24 cellular contexts compared by ENCODE assay signal in the genomic region with DNA sequence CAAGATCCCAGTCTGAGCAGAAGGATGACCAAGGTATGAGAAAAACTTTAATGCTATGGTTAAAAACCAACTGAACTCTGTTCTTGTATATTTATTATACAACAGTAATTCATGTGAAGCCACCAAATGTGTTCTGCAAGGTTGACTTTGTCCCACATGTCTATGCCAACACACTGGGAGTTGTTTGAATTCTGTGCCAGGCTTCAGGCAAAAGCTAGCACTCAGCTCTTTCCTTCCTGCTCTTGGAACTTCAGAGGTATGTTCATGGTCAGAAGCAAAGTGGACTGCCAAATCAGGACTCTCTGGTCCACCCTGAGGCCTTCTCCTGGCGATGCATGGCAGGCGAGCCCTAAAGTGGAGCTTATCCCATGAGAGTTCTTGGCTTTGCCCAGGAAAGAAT.
DNase-seq lines count a peak whose midpoint lies in the region; ATAC-seq, FAIRE-seq and TF ChIP-seq lines count a peak whose summit lies in the region.
"Had no signal": no experiment of that assay in that cellular context is flagged by ENCODE, and none has a peak within 500 bp of the region (broad histone marks: within the 10 kb centered on the region; RNA-seq: fewer than 3 reads in every experiment).

No MANE protein-coding gene starts in this region.

- H4K5ac ChIP-seq in mesendoderm (ENCODE audit: low read length) = no peak overlapping the region

- H3K4me2 ChIP-seq in HepG2 (ENCODE audit: low read depth, low read length) (no peak overlapping the region), mesendoderm (ENCODE audit: low read length) (no peak overlapping the region)
- H3K4me2 ChIP-seq: A549, BLaER1 had no signal

- no peak overlapping the region for H2BK15ac ChIP-seq in mesendoderm (replicated peaks; ENCODE audit: low read depth)

- no peak overlapping the region for H2AFZ ChIP-seq in HepG2 (ENCODE audit: low read length)

- in situ Hi-C loops in HepG2 (cut with HindIII; ENCODE audit: extremely low pct_ligation_motif_present, low pct_unique_long_range_greater_than_20kb) = no loop called here

- intact Hi-C loops in HepG2 (cut with micrococcal nuclease; ENCODE audit: unreplicated experiment) (no loop called here), right lobe of liver (cut with DNase I) (no loop called here)

- H3K9ac ChIP-seq in liver (ENCODE audit: low read depth in 1 of 2, low read length in 2 of 2) (no peak overlapping the region), HepG2 (ENCODE audit: insufficient read depth, low read depth, low read length) (no peak overlapping the region), mesendoderm (ENCODE audit: low read length) (no peak overlapping the region)
- H3K9ac ChIP-seq: BLaER1 had no signal

- H3K56ac ChIP-seq in mesendoderm (ENCODE audit: low read length) = no peak overlapping the region

- DNase-seq in HepG2 (ENCODE audit: low spot score) (no peak), right lobe of liver (peak in 1 of 3 donors; percentile 55), mesendoderm (no peak), HT-29 (ENCODE audit: low spot score) (no peak)
- DNase-seq: BE2C; C1 segment of cervical spinal cord; CD4-positive, alpha-beta memory T cell; CD4-positive, CD25-positive, alpha-beta regulatory T cell; CD8-positive, alpha-beta memory T cell; COR-L47; DMS 273 treated with DMSO at 0.1 percent for 48 hours; DMS153; DMS53; DMS79; DND-41; EL; GDM1 had no signal

- H3K4me3 ChIP-seq in liver (ENCODE audit: low read depth in 1 of 3, low read length in 3 of 3) (no peak overlapping the region), HepG2 (replicated peaks in 1 of 3; ENCODE audit: insufficient read depth in 1 of 3, low read depth in 2 of 3, low read length in 3 of 3) (no peak overlapping the region), right lobe of liver (no peak overlapping the region), mesendoderm (ENCODE audit: low read length) (no peak overlapping the region)
- H3K4me3 ChIP-seq: A549, BLaER1, GM12878 had no signal

- no peak overlapping the region for H3K4ac ChIP-seq in mesendoderm (ENCODE audit: low read depth, low read length)

- H2AK5ac ChIP-seq in mesendoderm (ENCODE audit: low read length) = no peak overlapping the region

- no peak overlapping the region for H4K8ac ChIP-seq in mesendoderm (ENCODE audit: low read depth, low read length)

- H3K79me1 ChIP-seq in mesendoderm (ENCODE audit: low read length) = no peaks in the 10 kb centered on the region

- H3K18ac ChIP-seq in mesendoderm (ENCODE audit: low read length) = no peak overlapping the region

- H4K20me1 ChIP-seq in HepG2 (ENCODE audit: insufficient read depth, low read length) = no peaks in the 10 kb centered on the region
- H4K20me1 ChIP-seq: BLaER1 had no signal

- H3K36me3 ChIP-seq in liver (ENCODE audit: control insufficient read depth in 4 of 4, insufficient read depth in 3 of 4, low read depth in 1 of 4, low read length in 3 of 4) = no peaks in the 10 kb centered on the region
- no peaks in the 10 kb centered on the region for H3K36me3 ChIP-seq in HepG2 (replicated peaks in 1 of 2; ENCODE audit: control insufficient read depth in 1 of 2, insufficient read depth in 2 of 2, low read length in 2 of 2)
- no peaks in the 10 kb centered on the region for H3K36me3 ChIP-seq in right lobe of liver
- H3K36me3 ChIP-seq in mesendoderm (ENCODE audit: control insufficient read depth, insufficient read depth, low read length) = no peaks in the 10 kb centered on the region
- H3K36me3 ChIP-seq: BE2C, BLaER1 had no signal

- H3K79me2 ChIP-seq in HepG2 (ENCODE audit: insufficient read depth, low read length) = no peaks in the 10 kb centered on the region
- no peaks in the 10 kb centered on the region for H3K79me2 ChIP-seq in mesendoderm (ENCODE audit: control insufficient read depth, insufficient read depth, low read length)

- ATAC-seq in HepG2 (no peak), right lobe of liver (peak; percentile 58 to 90 (median 72))
- ATAC-seq: A549, GM12878 had no signal

- no TSS peak for BruUV-seq in HepG2 (replicated peaks; lab: Mats Ljungman, UMichigan)

- CTCF ChIA-PET in HepG2 (lab: Yijun Ruan, JAX; ENCODE audit: low intra/inter-chr PET ratio, low total read pairs) = no interaction called here

- TF ChIP-seq EP300 in HepG2 (IDR thresholded peaks at IDR 0.05; ENCODE audit: low read depth in 2 of 2, low read length in 2 of 2) (no peak), HepG2 (CRISPR knock-in tag; IDR thresholded peaks at IDR 0.05; ENCODE audit: borderline replicate concordance) (no peak)

- H3K23ac ChIP-seq in mesendoderm (ENCODE audit: low read length) = no peak overlapping the region

- H3K27me3 ChIP-seq in liver (ENCODE audit: control insufficient read depth in 4 of 4, insufficient read depth in 4 of 4, low read length in 3 of 4) (no peaks in the 10 kb centered on the region), HepG2 (ENCODE audit: control insufficient read depth in 1 of 2, insufficient read depth in 2 of 2, low read length in 2 of 2) (no peaks in the 10 kb centered on the region), right lobe of liver (no peaks in the 10 kb centered on the region), mesendoderm (ENCODE audit: insufficient read depth, low read length, poor library complexity) (no peaks in the 10 kb centered on the region)
- H3K27me3 ChIP-seq: BE2C, BLaER1 had no signal

- POLR2A ChIA-PET in HepG2 (lab: Yijun Ruan, JAX) = no interaction called here

- WGBS in liver = 52% methylated on average over 2 of the region's 2 CpGs
- WGBS in HepG2 (ENCODE audit: low lambda C conversion rate) = no CpG with 5 or more reads among the region's 2 CpGs
- 10% methylated on average over 2 of the region's 2 CpGs for WGBS in right lobe of liver (ENCODE audit: insufficient coverage, low coverage, low lambda C conversion rate, missing lambda C conversion rate)
- no CpG with 5 or more reads among the region's 2 CpGs for WGBS in mesendoderm (ENCODE audit: extremely low coverage, insufficient coverage, low lambda C conversion rate)

- TF ChIP-seq CTCF in liver (IDR thresholded peaks at IDR 0.05; ENCODE audit: low read depth, low read length, missing input control) (no peak), HepG2 (CRISPR knock-in tag; IDR thresholded peaks at IDR 0.05) (no peak), right lobe of liver (IDR thresholded peaks at IDR 0.05) (no peak)

- H3K27ac ChIP-seq in liver (ENCODE audit: low read depth in 1 of 2, low read length in 2 of 2) = peak overlapping the region in 1 of 2 donors; percentile 18
- no peak overlapping the region for H3K27ac ChIP-seq in HepG2 (ENCODE audit: extremely low read length, insufficient read depth, low read length)
- no peak overlapping the region for H3K27ac ChIP-seq in right lobe of liver
- H3K27ac ChIP-seq in mesendoderm (ENCODE audit: low read depth, low read length) = no peak overlapping the region
- H3K27ac ChIP-seq: 22Rv1, A549, BLaER1 had no signal

- peak in 1 of 2 donors; percentile 15 for TF ChIP-seq RAD21 in liver (IDR thresholded peaks at IDR 0.05)
- no peak for TF ChIP-seq RAD21 in HepG2 (CRISPR knock-in tag; IDR thresholded peaks at IDR 0.05)

- H3K4me1 ChIP-seq in liver (ENCODE audit: control insufficient read depth in 4 of 4, insufficient read depth in 4 of 4, low read length in 3 of 4) (peaks cover 0 to 4% (median 2%) of the 10 kb centered on the region in 4 donors), HepG2 (ENCODE audit: insufficient read depth, low read length) (no peaks in the 10 kb centered on the region), right lobe of liver (peaks cover 0 to 6% (median 0%) of the 10 kb centered on the region in 4 donors), mesendoderm (ENCODE audit: control insufficient read depth, low read depth, low read length) (no peaks in the 10 kb centered on the region)
- H3K4me1 ChIP-seq: A549, BE2C, BLaER1 had no signal

- no peak for TF ChIP-seq POLR2A in HepG2 (IDR thresholded peaks at IDR 0.05; ENCODE audit: insufficient read depth in 1 of 2, low read depth in 2 of 2, low read length in 2 of 2)
- TF ChIP-seq POLR2A in right lobe of liver (IDR thresholded peaks at IDR 0.05) = no peak

- H2BK120ac ChIP-seq in mesendoderm (ENCODE audit: low read depth, low read length) = no peak overlapping the region

- no peak for FAIRE-seq in HepG2 (lab: Jason Lieb, UNC)
- FAIRE-seq: A549, GM12878, GM12892, GM18507 had no signal

- no peak overlapping the region for H2BK5ac ChIP-seq in mesendoderm (ENCODE audit: low read length)

- H3K9me3 ChIP-seq in liver (ENCODE audit: control insufficient read depth in 4 of 4, low read length in 3 of 4) = no peaks in the 10 kb centered on the region
- H3K9me3 ChIP-seq in HepG2 (ENCODE audit: low read length) = peaks cover 83% of the 10 kb centered on the region
- no peaks in the 10 kb centered on the region for H3K9me3 ChIP-seq in right lobe of liver
- H3K9me3 ChIP-seq: A549, BE2C, BLaER1 had no signal

TF ChIP-seq in liver, 16 proteins besides CTCF, POLR2A, EP300 and RAD21 (continues in another document):
- TF ChIP-seq GABPA (IDR thresholded peaks at IDR 0.05 in 1 of 2, conservative IDR thresholded peaks at IDR 0.05 in 1 of 2) (no peak), RXRA (IDR thresholded peaks at IDR 0.05) (peak in 1 of 2 donors; percentile 27), EGR1 (IDR thresholded peaks at IDR 0.05; ENCODE audit: low read depth in 2 of 2) (no peak), SP1 (IDR thresholded peaks at IDR 0.05) (no peak), HNF4A (conservative IDR thresholded peaks at IDR 0.05) (peak; percentile 23 to 48), TAF1 (conservative IDR thresholded peaks at IDR 0.05) (no peak), FOXA1 (IDR thresholded peaks at IDR 0.05) (no peak)
- TF ChIP-seq, protein P1, sequence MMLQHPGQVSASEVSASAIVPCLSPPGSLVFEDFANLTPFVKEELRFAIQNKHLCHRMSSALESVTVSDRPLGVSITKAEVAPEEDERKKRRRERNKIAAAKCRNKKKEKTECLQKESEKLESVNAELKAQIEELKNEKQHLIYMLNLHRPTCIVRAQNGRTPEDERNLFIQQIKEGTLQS (IDR thresholded peaks at IDR 0.05) = no peak

TF ChIP-seq in HepG2, 621 proteins besides CTCF, POLR2A, EP300 and RAD21 (continues in another document):
- TF ChIP-seq, protein P2, sequence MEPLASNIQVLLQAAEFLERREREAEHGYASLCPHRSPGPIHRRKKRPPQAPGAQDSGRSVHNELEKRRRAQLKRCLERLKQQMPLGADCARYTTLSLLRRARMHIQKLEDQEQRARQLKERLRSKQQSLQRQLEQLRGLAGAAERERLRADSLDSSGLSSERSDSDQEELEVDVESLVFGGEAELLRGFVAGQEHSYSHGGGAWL (CRISPR knock-in tag; IDR thresholded peaks at IDR 0.05) = no peak
- TF ChIP-seq ZNF451 (CRISPR knock-in tag; IDR thresholded peaks at IDR 0.05) (no peak), ZNF383 (CRISPR knock-in tag; IDR thresholded peaks at IDR 0.05; ENCODE audit: borderline replicate concordance) (no peak), HOXA9 (CRISPR knock-in tag; IDR thresholded peaks at IDR 0.05; ENCODE audit: borderline replicate concordance) (no peak), ZNF12 (CRISPR knock-in tag; IDR thresholded peaks at IDR 0.05) (no peak), KDM2A (CRISPR knock-in tag; IDR thresholded peaks at IDR 0.05; ENCODE audit: borderline replicate concordance, low read depth) (no peak), HHEX (CRISPR knock-in tag; IDR thresholded peaks at IDR 0.05) (no peak)
